ENCODE assay signal across 14 cellular contexts in the genomic region with DNA sequence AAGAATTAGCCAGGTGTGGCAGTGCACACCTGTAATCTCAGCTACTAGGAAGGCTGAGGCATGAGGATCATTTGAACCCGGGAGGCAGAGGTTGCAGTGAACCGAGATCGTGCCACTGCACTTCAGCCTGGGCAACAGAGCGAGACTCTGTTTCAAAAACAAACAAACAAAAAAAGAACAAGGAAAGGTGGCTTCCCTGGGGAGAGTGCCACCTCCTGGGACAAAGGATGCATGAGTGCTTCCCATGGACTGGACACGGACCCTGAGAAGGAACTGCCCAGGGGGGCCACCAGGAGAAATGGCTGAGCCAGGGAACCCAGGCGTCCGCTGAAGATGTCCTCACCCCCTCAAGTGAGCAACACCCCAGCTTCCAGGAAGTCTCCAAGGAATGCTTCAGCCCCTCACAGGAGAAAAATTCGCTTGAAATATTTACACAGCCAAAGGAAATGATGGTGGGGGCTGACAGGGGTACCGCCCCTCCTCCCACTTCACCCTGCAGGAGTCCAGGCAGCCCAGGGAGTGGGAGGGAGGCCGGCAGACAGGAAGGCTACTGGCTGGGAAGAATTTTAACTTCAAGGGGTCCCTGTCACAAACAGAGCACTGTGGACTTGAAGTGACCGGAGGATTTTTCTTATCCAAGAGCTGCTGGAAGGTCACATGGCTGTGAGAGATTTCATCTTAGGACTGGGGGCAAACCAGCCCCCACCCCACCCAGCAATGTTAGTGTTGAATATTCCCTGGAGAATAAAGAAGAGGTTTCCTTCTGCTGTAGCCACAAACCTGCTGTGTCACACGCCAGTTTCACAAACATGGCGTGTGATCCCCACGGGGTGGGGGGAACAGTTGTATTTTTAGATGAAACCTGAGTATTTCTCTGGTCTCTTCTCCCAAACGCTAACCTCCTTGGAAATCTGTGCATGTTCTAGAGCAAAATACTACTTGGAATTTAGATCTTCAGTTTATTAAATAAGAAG.
DNase-seq lines count a peak whose midpoint lies in the region; TF ChIP-seq lines count a peak whose summit lies in the region.
"Had no signal": no experiment of that assay in that cellular context is flagged by ENCODE, and none has a peak within 500 bp of the region (broad histone marks: within the 10 kb centered on the region; RNA-seq: fewer than 3 reads in every experiment).

No MANE protein-coding gene starts in this region.

- peak overlapping the region; percentile 99 for H4K91ac ChIP-seq in trophoblast cell (ENCODE audit: low read depth, low read length)

- H3K4me3 ChIP-seq in fibroblast of pulmonary artery (replicated peaks; ENCODE audit: low read depth, low read length): no peak overlapping the region
- no peak overlapping the region for H3K4me3 ChIP-seq in trophoblast cell (ENCODE audit: low read depth, low read length)
- no peak overlapping the region for H3K4me3 ChIP-seq in HAP-1
- H3K4me3 ChIP-seq: thyroid gland had no signal

- peak overlapping the region; percentile 98 for H2BK5ac ChIP-seq in trophoblast cell (ENCODE audit: low read depth, low read length, poor library complexity)

- H3K4ac ChIP-seq in trophoblast cell (ENCODE audit: low read depth, low read length): peak overlapping the region; percentile 92

- H2BK12ac ChIP-seq in trophoblast cell (ENCODE audit: low read length): peak overlapping the region; percentile 100

- TF ChIP-seq CTCF in RWPE1 (conservative IDR thresholded peaks at IDR 0.05; ENCODE audit: low read depth) (no peak), fibroblast of pulmonary artery (IDR thresholded peaks at IDR 0.05; ENCODE audit: low read length, missing control alignments) (peak; percentile 17)

- CTCF ChIA-PET in RWPE1 (lab: Yijun Ruan, JAX): interaction anchor here (0.6 kb wide), 1 partner anchor 49 kb away, joined by 3 read pairs; no protein-coding TSS in a partner anchor

- H3K4me1 ChIP-seq in trophoblast cell (ENCODE audit: control insufficient read depth in 1 of 2, insufficient read depth in 2 of 2, low read length in 2 of 2) (peaks cover 52 to 59% of the 10 kb centered on the region in 2 experiments), HAP-1 (no peaks in the 10 kb centered on the region)

- H3K36me3 ChIP-seq in trophoblast cell (ENCODE audit: control insufficient read depth in 1 of 2, insufficient read depth in 2 of 2, low read length in 2 of 2) (no peaks in the 10 kb centered on the region), HAP-1 (replicated peaks) (no peaks in the 10 kb centered on the region)
- H3K36me3 ChIP-seq: neutrophil, thyroid gland had no signal

- POLR2A ChIA-PET in RWPE1 (lab: Yijun Ruan, JAX; ENCODE audit: low non-redundant PET): no interaction called here

- in situ Hi-C loops in HAP-1 (cut with MboI; ENCODE audit: low sequenced_read_pairs): no loop called here

- peak overlapping the region; percentile 55 for H3K4me2 ChIP-seq in trophoblast cell (ENCODE audit: low read length)

- H4K8ac ChIP-seq in trophoblast cell (ENCODE audit: low read depth, low read length): peak overlapping the region; percentile 83

- peaks cover 70% of the 10 kb centered on the region for H3K79me1 ChIP-seq in trophoblast cell (ENCODE audit: low read length)

- DNase-seq in ELF-1 (ENCODE audit: low read depth, low spot score) (peak; percentile 67), RWPE1 (ENCODE audit: low spot score) (no peak), fibroblast of pulmonary artery (ENCODE audit: low read depth) (no peak), trophoblast cell (peak; percentile 20 to 40), Ammon's horn (ENCODE audit: low spot score) (no peak), pons (ENCODE audit: low spot score) (no peak), SK-N-DZ (ENCODE audit: low spot score) (no peak), HAP-1 (ENCODE audit: low spot score in 2 of 2) (no peak)
- DNase-seq: activated CD4-positive, alpha-beta T cell treated with anti-CD3 and anti-CD28 coated beads for 36 hours; activated effector memory CD4-positive, alpha-beta T cell treated with anti-CD3 and anti-CD28 coated beads, Interleukin-2, amount 50 U/mL, for 16 hours; effector memory CD8-positive, alpha-beta T cell; NCI-H1436 had no signal

- H3K9me3 ChIP-seq in trophoblast cell (ENCODE audit: insufficient read depth, low read depth, low read length) (peaks cover 3% of the 10 kb centered on the region), HAP-1 (no peaks in the 10 kb centered on the region)
- H3K9me3 ChIP-seq: neutrophil, thyroid gland had no signal

- H2AK5ac ChIP-seq in trophoblast cell (ENCODE audit: low read length): peak overlapping the region; percentile 95

- H2AFZ ChIP-seq in trophoblast cell (ENCODE audit: insufficient read depth, low read length, poor library complexity): peak overlapping the region; percentile 35

- peak overlapping the region; percentile 93 for H3K18ac ChIP-seq in trophoblast cell (ENCODE audit: low read length)

- H3K27ac ChIP-seq in RWPE1 (peak overlapping the region; percentile 80), trophoblast cell (ENCODE audit: low read depth, low read length) (peak overlapping the region; percentile 100)
- H3K27ac ChIP-seq: neutrophil, thyroid gland had no signal

- H3K27me3 ChIP-seq in trophoblast cell (ENCODE audit: insufficient read depth, low read length) (no peaks in the 10 kb centered on the region), HAP-1 (ENCODE audit: low read depth) (no peaks in the 10 kb centered on the region)
- H3K27me3 ChIP-seq: thyroid gland had no signal

- no peak overlapping the region for H3K23ac ChIP-seq in trophoblast cell (ENCODE audit: low read length)

- peak overlapping the region; percentile 71 for H3K9ac ChIP-seq in trophoblast cell (ENCODE audit: low read length)

- H4K12ac ChIP-seq in trophoblast cell (ENCODE audit: low read depth, low read length): peak overlapping the region; percentile 78

- WGBS in trophoblast cell (ENCODE audit: extremely low coverage, insufficient coverage, insufficient read length): no CpG with 5 or more reads among the region's 15 CpGs

- H3K14ac ChIP-seq in trophoblast cell (ENCODE audit: low read length): peak overlapping the region; percentile 98

- H2BK120ac ChIP-seq in trophoblast cell (ENCODE audit: insufficient read depth, low read length, poor library complexity): peak overlapping the region; percentile 98

- H3K79me2 ChIP-seq in trophoblast cell (ENCODE audit: control insufficient read depth, insufficient read depth, low read length, poor library complexity): peaks cover 20% of the 10 kb centered on the region

Comparison
In these comparisons a context has a peak if more than half of its experiments do, and no peak if none do; other contexts are left out.
1. DNase-seq: peak in ELF-1 (single experiment) and trophoblast cell (2 of 2); none in RWPE1 (single experiment), fibroblast of pulmonary artery (single experiment), Ammon's horn (single experiment), pons (single experiment), SK-N-DZ (single experiment) and HAP-1 (0 of 2).